In the genomic region with DNA sequence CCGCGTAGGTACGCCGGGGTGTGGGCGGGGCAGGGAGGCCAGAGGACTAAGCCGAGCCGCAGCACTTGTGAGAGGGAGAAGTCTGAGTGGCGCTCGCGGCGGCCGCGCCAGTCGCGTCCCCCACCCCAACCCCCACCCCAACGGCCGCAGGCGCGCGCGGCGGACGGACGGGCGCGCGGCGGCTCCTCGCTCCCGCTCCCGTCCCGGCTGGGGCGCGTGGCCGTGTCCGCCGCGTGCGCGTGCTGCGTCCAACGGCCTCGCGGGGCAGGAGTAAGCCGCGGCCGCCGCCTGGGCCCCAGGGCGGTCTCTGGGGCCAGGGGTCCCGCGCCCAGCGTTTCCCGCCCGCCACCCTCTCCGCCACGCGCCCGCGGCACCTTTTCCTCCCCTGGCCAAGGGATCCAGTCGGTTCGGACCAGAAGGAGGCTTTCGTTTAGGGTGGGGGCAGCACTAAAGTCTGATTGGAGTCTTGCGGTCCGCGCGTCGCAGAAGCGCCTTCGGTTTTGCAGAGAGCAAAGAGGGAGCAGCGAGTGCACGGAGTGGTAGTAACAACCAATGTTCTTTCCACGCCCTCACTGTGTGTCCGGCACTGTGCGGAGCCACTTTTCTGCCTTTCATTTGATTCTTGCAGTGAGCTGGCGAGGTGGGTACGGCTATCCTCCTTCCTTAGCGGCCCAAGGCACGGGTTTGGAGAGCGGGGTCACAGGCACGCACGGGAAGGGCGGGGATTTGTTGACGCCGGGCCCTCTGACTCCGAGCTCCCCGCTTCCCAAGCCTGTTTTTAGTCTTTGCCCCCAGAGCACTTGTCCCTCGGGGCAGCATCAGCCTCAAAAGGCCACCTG, we compare ENCODE assay signal across 1 cellular context.
TF ChIP-seq lines count a peak whose summit lies in the region.

No MANE protein-coding gene starts in this region.

TF ChIP-seq in SK-N-SH treated with all-trans-retinoic acid at 6 μM for 48 hours, 23 proteins besides CTCF, POLR2A, EP300 and RAD21 (continued from another document):
- TF ChIP-seq, protein P1, sequence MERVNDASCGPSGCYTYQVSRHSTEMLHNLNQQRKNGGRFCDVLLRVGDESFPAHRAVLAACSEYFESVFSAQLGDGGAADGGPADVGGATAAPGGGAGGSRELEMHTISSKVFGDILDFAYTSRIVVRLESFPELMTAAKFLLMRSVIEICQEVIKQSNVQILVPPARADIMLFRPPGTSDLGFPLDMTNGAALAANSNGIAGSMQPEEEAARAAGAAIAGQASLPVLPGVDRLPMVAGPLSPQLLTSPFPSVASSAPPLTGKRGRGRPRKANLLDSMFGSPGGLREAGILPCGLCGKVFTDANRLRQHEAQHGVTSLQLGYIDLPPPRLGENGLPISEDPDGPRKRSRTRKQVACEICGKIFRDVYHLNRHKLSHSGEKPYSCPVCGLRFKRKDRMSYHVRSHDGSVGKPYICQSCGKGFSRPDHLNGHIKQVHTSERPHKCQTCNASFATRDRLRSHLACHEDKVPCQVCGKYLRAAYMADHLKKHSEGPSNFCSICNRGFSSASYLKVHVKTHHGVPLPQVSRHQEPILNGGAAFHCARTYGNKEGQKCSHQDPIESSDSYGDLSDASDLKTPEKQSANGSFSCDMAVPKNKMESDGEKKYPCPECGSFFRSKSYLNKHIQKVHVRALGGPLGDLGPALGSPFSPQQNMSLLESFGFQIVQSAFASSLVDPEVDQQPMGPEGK (CRISPR knock-in tag; IDR thresholded peaks at IDR 0.05; ENCODE audit: borderline replicate concordance) = no peak
- no peak for TF ChIP-seq ZFP3 (CRISPR knock-in tag; IDR thresholded peaks at IDR 0.05)
- TF ChIP-seq, protein P2, sequence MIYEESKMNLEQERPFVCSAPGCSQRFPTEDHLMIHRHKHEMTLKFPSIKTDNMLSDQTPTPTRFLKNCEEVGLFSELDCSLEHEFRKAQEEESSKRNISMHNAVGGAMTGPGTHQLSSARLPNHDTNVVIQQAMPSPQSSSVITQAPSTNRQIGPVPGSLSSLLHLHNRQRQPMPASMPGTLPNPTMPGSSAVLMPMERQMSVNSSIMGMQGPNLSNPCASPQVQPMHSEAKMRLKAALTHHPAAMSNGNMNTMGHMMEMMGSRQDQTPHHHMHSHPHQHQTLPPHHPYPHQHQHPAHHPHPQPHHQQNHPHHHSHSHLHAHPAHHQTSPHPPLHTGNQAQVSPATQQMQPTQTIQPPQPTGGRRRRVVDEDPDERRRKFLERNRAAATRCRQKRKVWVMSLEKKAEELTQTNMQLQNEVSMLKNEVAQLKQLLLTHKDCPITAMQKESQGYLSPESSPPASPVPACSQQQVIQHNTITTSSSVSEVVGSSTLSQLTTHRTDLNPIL (CRISPR knock-in tag; IDR thresholded peaks at IDR 0.05; ENCODE audit: low read depth) = no peak
- no peak for TF ChIP-seq RARB (CRISPR knock-in tag; IDR thresholded peaks at IDR 0.05)
- no peak for TF ChIP-seq BACH2 (CRISPR knock-in tag; IDR thresholded peaks at IDR 0.05; ENCODE audit: borderline replicate concordance)
- TF ChIP-seq, protein P3, sequence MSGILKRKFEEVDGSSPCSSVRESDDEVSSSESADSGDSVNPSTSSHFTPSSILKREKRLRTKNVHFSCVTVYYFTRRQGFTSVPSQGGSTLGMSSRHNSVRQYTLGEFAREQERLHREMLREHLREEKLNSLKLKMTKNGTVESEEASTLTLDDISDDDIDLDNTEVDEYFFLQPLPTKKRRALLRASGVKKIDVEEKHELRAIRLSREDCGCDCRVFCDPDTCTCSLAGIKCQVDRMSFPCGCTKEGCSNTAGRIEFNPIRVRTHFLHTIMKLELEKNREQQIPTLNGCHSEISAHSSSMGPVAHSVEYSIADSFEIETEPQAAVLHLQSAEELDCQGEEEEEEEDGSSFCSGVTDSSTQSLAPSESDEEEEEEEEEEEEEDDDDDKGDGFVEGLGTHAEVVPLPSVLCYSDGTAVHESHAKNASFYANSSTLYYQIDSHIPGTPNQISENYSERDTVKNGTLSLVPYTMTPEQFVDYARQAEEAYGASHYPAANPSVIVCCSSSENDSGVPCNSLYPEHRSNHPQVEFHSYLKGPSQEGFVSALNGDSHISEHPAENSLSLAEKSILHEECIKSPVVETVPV (CRISPR knock-in tag; IDR thresholded peaks at IDR 0.05) = no peak
